Comparison of ENCODE assay signal across 8 cellular contexts in genomic region chr19:14571695-14572490, GRCh38. TPM values are rescaled to one million over a fixed set of nuclear protein-coding genes. Genes with fewer than 3 reads are reported as not detected.
DNase-seq lines count a peak whose midpoint lies in the region; ATAC-seq and TF ChIP-seq lines count a peak whose summit lies in the region.

NDUFB7 (minus strand) TSS chr19:14572066; CDS start chr19:14572000, 66 bp downstream.

- H3K36me3 Mint-ChIP-seq in activated T-helper 17 cell treated with anti-CD3 and anti-CD28 coated beads, Interleukin-2, amount 50 U/mL, for 72 hours (ENCODE audit: low read depth): peaks cover 26% of the 10 kb centered on the region
- H3K36me3 Mint-ChIP-seq in natural killer cell: no peaks in the 10 kb centered on the region

- TF ChIP-seq CTCF in LNCAP (IDR thresholded peaks at IDR 0.05): peak; percentile 93
- TF ChIP-seq CTCF in fibroblast of mammary gland (conservative IDR thresholded peaks at IDR 0.05; ENCODE audit: control insufficient read depth, insufficient read depth, low read depth, low read length): peak; percentile 57
- peak; percentile 78 for TF ChIP-seq CTCF in natural killer cell (IDR thresholded peaks at IDR 0.05)

- H3K9me3 Mint-ChIP-seq in activated T-helper 17 cell treated with anti-CD3 and anti-CD28 coated beads, Interleukin-2, amount 50 U/mL, for 72 hours: no peaks in the 10 kb centered on the region
- H3K9me3 Mint-ChIP-seq in natural killer cell: no peaks in the 10 kb centered on the region

- H3K4me1 Mint-ChIP-seq in activated T-helper 17 cell treated with anti-CD3 and anti-CD28 coated beads, Interleukin-2, amount 50 U/mL, for 72 hours: peaks cover 17% of the 10 kb centered on the region
- peaks cover 32 to 43% of the 10 kb centered on the region in 2 donors for H3K4me1 Mint-ChIP-seq in natural killer cell

- H3K4me3 Mint-ChIP-seq in activated T-helper 17 cell treated with anti-CD3 and anti-CD28 coated beads, Interleukin-2, amount 50 U/mL, for 72 hours: peak within 1 kb of the TSS; percentile 94
- peak within 1 kb of the TSS; percentile 96 for H3K4me3 Mint-ChIP-seq in natural killer cell

- DNase-seq in ELF-1 (ENCODE audit: low read depth, low spot score) (peak; percentile 96), GOT3 (lab: John Stamatoyannopoulos, UW) (peak; percentile 69), RPMI8226 (peak; percentile 96), fibroblast of mammary gland (ENCODE audit: low read depth) (peak; percentile 96), natural killer cell (peak; percentile 83)
- DNase-seq in stimulated activated naive CD4-positive, alpha-beta T cell treated with Interleukin-2 at 50 U/mL for 16 hours (lab: John Stamatoyannopoulos, UW): peak; percentile 91

- intact Hi-C loops in natural killer cell (cut with micrococcal nuclease): loop anchor here (5.0 kb wide), 1 partner anchor 315 kb away; the partner anchor contains the start of gene OR7A17

- peak within 1 kb of the TSS; percentile 91 for H3K27ac Mint-ChIP-seq in activated T-helper 17 cell treated with anti-CD3 and anti-CD28 coated beads, Interleukin-2, amount 50 U/mL, for 72 hours
- peak within 1 kb of the TSS; percentile 87 to 89 for H3K27ac Mint-ChIP-seq in natural killer cell

- ATAC-seq in activated T-helper 17 cell treated with anti-CD3 and anti-CD28 coated beads, Interleukin-2, amount 50 U/mL, for 72 hours (replicated peaks): peak; percentile 96
- ATAC-seq in natural killer cell: peak; percentile 96 to 99 (median 97)

- H3K27me3 Mint-ChIP-seq in activated T-helper 17 cell treated with anti-CD3 and anti-CD28 coated beads, Interleukin-2, amount 50 U/mL, for 72 hours: no peaks in the 10 kb centered on the region
- H3K27me3 Mint-ChIP-seq in natural killer cell (ENCODE audit: low read depth in 2 of 2): no peaks in the 10 kb centered on the region

- peak within 1 kb of the TSS; percentile 96 for H3K4me3 ChIP-seq in fibroblast of mammary gland (ENCODE audit: control insufficient read depth, low read depth, low read length)

RNA-seq across cellular contexts. Expression of gene NDUFB7, which starts in this region (rescaled TPM):
- total RNA-seq in activated T-helper 17 cell treated with anti-CD3 and anti-CD28 coated beads, Interleukin-2, amount 50 U/mL, for 72 hours: 100 to 1,000 TPM in 1 of 2 donors, 10 to 100 TPM in 1; 79.7 to 132 TPM
- total RNA-seq in natural killer cell: 100 to 1,000 TPM in 2 of 3 donors, 10 to 100 TPM in 1; 97.1 to 120 (median 108) TPM

Comparison
In these comparisons a context has a peak if more than half of its experiments do, and no peak if none do; other contexts are left out.
1. Peak in every context shown above with its lines: DNase-seq, ATAC-seq and H3K4me3 ChIP-seq.